In genomic region chr6:56314683-56315523, GRCh38 we compare ENCODE assay signal across 8 cellular contexts.
DNase-seq lines count a peak whose midpoint lies in the region; ATAC-seq and TF ChIP-seq lines count a peak whose summit lies in the region.

No MANE protein-coding gene starts in this region.

- H3K4me3 ChIP-seq in left ventricle myocardium inferior = no peak overlapping the region
- H3K4me3 ChIP-seq in fibroblast of the aortic adventitia (ENCODE audit: low read depth, low read length) = no peak overlapping the region
- H3K4me3 ChIP-seq in testis = no peak overlapping the region

- ATAC-seq in Right ventricle myocardium inferior (no peak), HG03354 (IDR thresholded peaks at IDR 0.05; ENCODE audit: poor library complexity, severe bottlenecking, unreplicated experiment) (peak; percentile 55), HG02571 (IDR thresholded peaks at IDR 0.05; ENCODE audit: unreplicated experiment) (no peak)
- ATAC-seq in activated naive CD8-positive, alpha-beta T cell treated with anti-CD3 and anti-CD28 coated beads, Interleukin-2, amount 50 U/mL, for 24 hours = no peak

- no peak overlapping the region for H3K27ac Mint-ChIP-seq in activated naive CD8-positive, alpha-beta T cell treated with anti-CD3 and anti-CD28 coated beads, Interleukin-2, amount 50 U/mL, for 24 hours

- no peaks in the 10 kb centered on the region for H3K36me3 Mint-ChIP-seq in activated naive CD8-positive, alpha-beta T cell treated with anti-CD3 and anti-CD28 coated beads, Interleukin-2, amount 50 U/mL, for 24 hours (ENCODE audit: low read depth)

- no peak for TF ChIP-seq POLR2A in testis (IDR thresholded peaks at IDR 0.05)

- POLR2A ChIA-PET in RWPE1 (lab: Yijun Ruan, JAX; ENCODE audit: low non-redundant PET) = no interaction called here

- TF ChIP-seq CTCF in left ventricle myocardium inferior (IDR thresholded peaks at IDR 0.05; ENCODE audit: borderline replicate concordance) (peak; percentile 78), RWPE1 (conservative IDR thresholded peaks at IDR 0.05; ENCODE audit: low read depth) (peak; percentile 80), fibroblast of the aortic adventitia (IDR thresholded peaks at IDR 0.05; ENCODE audit: insufficient read depth, low read length) (peak; percentile 87), testis (IDR thresholded peaks at IDR 0.05) (peak; percentile 33 to 74 (median 68))

- no peaks in the 10 kb centered on the region for H3K9me3 ChIP-seq in left ventricle myocardium inferior (replicated peaks)
- H3K9me3 ChIP-seq in testis = no peaks in the 10 kb centered on the region

- 59 to 63% methylated on average over 11 of the region's 11 CpGs for WGBS in testis, 2 donors

- CTCF ChIA-PET in RWPE1 (lab: Yijun Ruan, JAX) = interaction anchor here (0.5 to 1.7 kb wide), 12 partner anchors 8 to 1833 kb away, joined by 3 to 10 read pairs (median 3); no protein-coding TSS in a partner anchor

- DNase-seq in left ventricle myocardium inferior = no peak
- DNase-seq in Right ventricle myocardium inferior (ENCODE audit: missing footprints) = no peak
- peak; percentile 42 for DNase-seq in RWPE1 (ENCODE audit: low spot score)
- peak; percentile 71 for DNase-seq in fibroblast of the aortic adventitia (ENCODE audit: low read depth)
- peak; percentile 46 for DNase-seq in testis
- no peak for DNase-seq in activated naive CD8-positive, alpha-beta T cell treated with anti-CD3 and anti-CD28 coated beads, Interleukin-2, amount 50 U/mL, for 24 hours

- H3K9me3 Mint-ChIP-seq in activated naive CD8-positive, alpha-beta T cell treated with anti-CD3 and anti-CD28 coated beads, Interleukin-2, amount 50 U/mL, for 24 hours = no peaks in the 10 kb centered on the region

- H3K36me3 ChIP-seq in left ventricle myocardium inferior (no peaks in the 10 kb centered on the region), testis (ENCODE audit: low read depth, missing control alignments) (no peaks in the 10 kb centered on the region)

- H3K27me3 Mint-ChIP-seq in activated naive CD8-positive, alpha-beta T cell treated with anti-CD3 and anti-CD28 coated beads, Interleukin-2, amount 50 U/mL, for 24 hours = no peaks in the 10 kb centered on the region

- H3K4me1 ChIP-seq in left ventricle myocardium inferior = no peaks in the 10 kb centered on the region
- no peaks in the 10 kb centered on the region for H3K4me1 ChIP-seq in testis

- H3K4me1 Mint-ChIP-seq in activated naive CD8-positive, alpha-beta T cell treated with anti-CD3 and anti-CD28 coated beads, Interleukin-2, amount 50 U/mL, for 24 hours = no peaks in the 10 kb centered on the region

- intact Hi-C loops in left ventricle myocardium inferior (cut with micrococcal nuclease) (no loop called here), Right ventricle myocardium inferior (cut with DNase I) (loop anchor here (5.0 kb wide), 1 partner anchor 277 kb away; no protein-coding TSS in a partner anchor), testis (cut with DNase I; ENCODE audit: low total_unique reads) (no loop called here)

- H3K27ac ChIP-seq in left ventricle myocardium inferior (replicated peaks) = no peak overlapping the region
- no peak overlapping the region for H3K27ac ChIP-seq in RWPE1
- H3K27ac ChIP-seq in testis = no peak overlapping the region

- H3K4me3 Mint-ChIP-seq in activated naive CD8-positive, alpha-beta T cell treated with anti-CD3 and anti-CD28 coated beads, Interleukin-2, amount 50 U/mL, for 24 hours = no peak overlapping the region

- H3K27me3 ChIP-seq in left ventricle myocardium inferior (ENCODE audit: low read depth) (no peaks in the 10 kb centered on the region), testis (no peaks in the 10 kb centered on the region)

Comparison
In these comparisons a context has a peak if more than half of its experiments do, and no peak if none do; other contexts are left out.
1. DNase-seq: peak in RWPE1 (single experiment), fibroblast of the aortic adventitia (single experiment) and testis (single experiment); none in left ventricle myocardium inferior (single experiment), Right ventricle myocardium inferior (single experiment) and activated naive CD8-positive, alpha-beta T cell treated with anti-CD3 and anti-CD28 coated beads, Interleukin-2, amount 50 U/mL, for 24 hours (single experiment).
2. Peak in every context shown above with its lines, with median percentiles within 50 percentile points of each other: CTCF ChIP-seq.